ENCODE assay signal across 15 cellular contexts in genomic region chr6:139149383-139149782, GRCh38. TPM values are rescaled to one million over a fixed set of nuclear protein-coding genes. Genes with fewer than 3 reads are reported as not detected.
A peak's percentile ranks its signal among the peaks of the same experiment; 100 is the strongest.
DNase-seq lines count a peak whose midpoint lies in the region; ATAC-seq, FAIRE-seq and TF ChIP-seq lines count a peak whose summit lies in the region.
"Had no signal": no experiment of that assay in that cellular context is flagged by ENCODE, and none has a peak within 500 bp of the region (broad histone marks: within the 10 kb centered on the region; RNA-seq: fewer than 3 reads in every experiment).

No MANE protein-coding gene starts in this region.

- H3K9me1 ChIP-seq in keratinocyte (ENCODE audit: control insufficient read depth, extremely low read depth, insufficient read depth, low read length) = no peaks in the 10 kb centered on the region

- intact Hi-C loops in transverse colon (cut with DNase I; ENCODE audit: low total_unique reads) = no loop called here

- peaks cover 6% of the 10 kb centered on the region for H3K36me3 Mint-ChIP-seq in activated naive CD4-positive, alpha-beta T cell treated with anti-CD3 and anti-CD28 coated beads, Interleukin-2, amount 50 U/mL, for 24 hours
- H3K36me3 Mint-ChIP-seq in activated naive CD8-positive, alpha-beta T cell treated with anti-CD3 and anti-CD28 coated beads, Interleukin-2, amount 50 U/mL, for 24 hours (ENCODE audit: low read depth) = peaks cover 8% of the 10 kb centered on the region
- H3K36me3 Mint-ChIP-seq: immature natural killer cell had no signal

- dilution Hi-C loops in keratinocyte (cut with MboI; ENCODE audit: extremely low pct_ligation_motif_present, low sequenced_read_pairs) = no loop called here

- no peaks in the 10 kb centered on the region for H3K9me3 Mint-ChIP-seq in activated naive CD4-positive, alpha-beta T cell treated with anti-CD3 and anti-CD28 coated beads, Interleukin-2, amount 50 U/mL, for 24 hours
- H3K9me3 Mint-ChIP-seq in activated naive CD8-positive, alpha-beta T cell treated with anti-CD3 and anti-CD28 coated beads, Interleukin-2, amount 50 U/mL, for 24 hours = no peaks in the 10 kb centered on the region
- H3K9me3 Mint-ChIP-seq: immature natural killer cell, neural crest cell had no signal

- H3K4me3 ChIP-seq in keratinocyte (ENCODE audit: control insufficient read depth in 2 of 3, extremely low read depth in 1 of 3, insufficient read depth in 2 of 3, low read depth in 1 of 3, low read length in 3 of 3) (peak overlapping the region in 1 of 3 experiments; percentile 26), transverse colon (no peak overlapping the region)
- H3K4me3 ChIP-seq: HAP-1 had no signal

- H3K36me3 ChIP-seq in keratinocyte (ENCODE audit: control insufficient read depth in 2 of 2, extremely low read depth in 1 of 2, insufficient read depth in 2 of 2, low read length in 2 of 2) (no peaks in the 10 kb centered on the region), transverse colon (no peaks in the 10 kb centered on the region)
- H3K36me3 ChIP-seq: HAP-1 had no signal

- TF ChIP-seq EP300 in transverse colon (IDR thresholded peaks at IDR 0.05; ENCODE audit: low read depth) = no peak

- H3K4me3 Mint-ChIP-seq in activated naive CD4-positive, alpha-beta T cell treated with anti-CD3 and anti-CD28 coated beads, Interleukin-2, amount 50 U/mL, for 24 hours = peak overlapping the region; percentile 70
- H3K4me3 Mint-ChIP-seq in activated naive CD8-positive, alpha-beta T cell treated with anti-CD3 and anti-CD28 coated beads, Interleukin-2, amount 50 U/mL, for 24 hours = peak overlapping the region; percentile 52
- H3K4me3 Mint-ChIP-seq: neural crest cell had no signal

- H4K20me1 ChIP-seq in keratinocyte (ENCODE audit: control insufficient read depth, extremely low read depth, insufficient read depth, low read length) = no peaks in the 10 kb centered on the region

- H3K4me2 ChIP-seq in keratinocyte (ENCODE audit: control insufficient read depth, extremely low read depth, insufficient read depth, low read depth, low read length) = peak overlapping the region; percentile 72

- no peak for ATAC-seq in activated naive CD8-positive, alpha-beta T cell treated with anti-CD3 and anti-CD28 coated beads, Interleukin-2, amount 50 U/mL, for 24 hours
- no peak for ATAC-seq in HG02763 (IDR thresholded peaks at IDR 0.05; ENCODE audit: unreplicated experiment)

- no peaks in the 10 kb centered on the region for H3K27me3 Mint-ChIP-seq in activated naive CD4-positive, alpha-beta T cell treated with anti-CD3 and anti-CD28 coated beads, Interleukin-2, amount 50 U/mL, for 24 hours
- H3K27me3 Mint-ChIP-seq in activated naive CD8-positive, alpha-beta T cell treated with anti-CD3 and anti-CD28 coated beads, Interleukin-2, amount 50 U/mL, for 24 hours = no peaks in the 10 kb centered on the region

- H3K4me1 Mint-ChIP-seq in activated naive CD4-positive, alpha-beta T cell treated with anti-CD3 and anti-CD28 coated beads, Interleukin-2, amount 50 U/mL, for 24 hours = peaks cover 91% of the 10 kb centered on the region
- peaks cover 95% of the 10 kb centered on the region for H3K4me1 Mint-ChIP-seq in activated naive CD8-positive, alpha-beta T cell treated with anti-CD3 and anti-CD28 coated beads, Interleukin-2, amount 50 U/mL, for 24 hours

- FAIRE-seq in keratinocyte (lab: Jason Lieb, UNC) = no peak

- WGBS in transverse colon (ENCODE audit: low coverage in 1 of 2), 2 donors = 71% methylated on average over 5 of the region's 5 CpGs; no CpG with 5 or more reads in 1 of the 2 donors

- H3K27me3 ChIP-seq in keratinocyte (ENCODE audit: control insufficient read depth, extremely low read depth, insufficient read depth, low read length) = no peaks in the 10 kb centered on the region
- H3K27me3 ChIP-seq in transverse colon = no peaks in the 10 kb centered on the region

- no peak overlapping the region for H3K9ac ChIP-seq in keratinocyte (ENCODE audit: control insufficient read depth, extremely low read depth, insufficient read depth, low read length)

- DNase-seq in activated naive CD4-positive, alpha-beta T cell treated with anti-CD3 and anti-CD28 coated beads, Interleukin-2, amount 50 U/mL, for 16 hours = no peak
- no peak for DNase-seq in activated naive CD8-positive, alpha-beta T cell treated with anti-CD3 and anti-CD28 coated beads, Interleukin-2, amount 50 U/mL, for 24 hours
- DNase-seq in keratinocyte (ENCODE audit: low read depth, low spot score) (no peak), transverse colon (no peak), LoVo (ENCODE audit: low spot score) (no peak), MV-4-11 (lab: John Stamatoyannopoulos, UW) (no peak)
- DNase-seq: immature natural killer cell; NCI-H2081 treated with DMSO at 0.1 percent for 48 hours; stimulated activated CD4-positive, alpha-beta T cell treated with anti-CD3 and anti-CD28 coated beads, Interleukin-15, amount 100 ng/mL, for 24 hours; stimulated activated naive CD4-positive, alpha-beta T cell had no signal

- H3K27ac Mint-ChIP-seq in activated naive CD4-positive, alpha-beta T cell treated with anti-CD3 and anti-CD28 coated beads, Interleukin-2, amount 50 U/mL, for 24 hours = peak overlapping the region; percentile 95
- peak overlapping the region; percentile 95 for H3K27ac Mint-ChIP-seq in activated naive CD8-positive, alpha-beta T cell treated with anti-CD3 and anti-CD28 coated beads, Interleukin-2, amount 50 U/mL, for 24 hours

- peak overlapping the region; percentile 10 for H3K27ac ChIP-seq in keratinocyte (ENCODE audit: control insufficient read depth, insufficient read depth, low read length)
- peak overlapping the region in 3 of 4 donors; percentile 56 to 70 (median 66) for H3K27ac ChIP-seq in transverse colon
- H3K27ac ChIP-seq: VCaP had no signal

- H3K79me2 ChIP-seq in keratinocyte (ENCODE audit: control insufficient read depth, insufficient read depth, low read length) = peaks cover 61% of the 10 kb centered on the region

- peaks cover 58% of the 10 kb centered on the region for H3K4me1 ChIP-seq in keratinocyte (ENCODE audit: control insufficient read depth, extremely low read depth, insufficient read depth, low read length)
- peaks cover 40 to 91% (median 55%) of the 10 kb centered on the region in 4 donors for H3K4me1 ChIP-seq in transverse colon

- in situ Hi-C loops in transverse colon (cut with MboI; ENCODE audit: low pct_ligation_motif_present in 1 of 4, low pct_unique_long_range_greater_than_20kb in 1 of 4, low sequenced_read_pairs in 3 of 4) = no loop called here

- H2AFZ ChIP-seq in keratinocyte (ENCODE audit: control insufficient read depth, low read length) = peak overlapping the region; percentile 4

- TF ChIP-seq POLR2A in transverse colon (IDR thresholded peaks at IDR 0.05) = no peak

- TF ChIP-seq CTCF in keratinocyte (optimal IDR thresholded peaks at IDR 0.05 in 1 of 3, IDR thresholded peaks at IDR 0.05 in 1 of 3, conservative IDR thresholded peaks at IDR 0.05 in 1 of 3; ENCODE audit: extremely low read depth in 1 of 3, insufficient read depth in 2 of 3, low read length in 3 of 3) = no peak
- no peak for TF ChIP-seq CTCF in transverse colon (IDR thresholded peaks at IDR 0.05)

- no peaks in the 10 kb centered on the region for H3K9me3 ChIP-seq in keratinocyte (ENCODE audit: control insufficient read depth, low read depth, low read length)
- H3K9me3 ChIP-seq in transverse colon = no peaks in the 10 kb centered on the region
- H3K9me3 ChIP-seq: HAP-1 had no signal

RNA-seq across cellular contexts. Expression of gene HECA, which starts 14.5 kb away (rescaled TPM):
- polyA plus RNA-seq in keratinocyte = 7.7 to 12.3 TPM (median 9.2 TPM) in 3 replicates
- polyA plus RNA-seq in keratinocyte (2011; ENCODE audit: low read depth) = 15.9 TPM
- polyA plus RNA-seq in keratinocyte (2011; cell fraction: cytosol; rRNA removed) = 8.4 and 11.9 TPM in 2 replicates
- 8.1 and 11.3 TPM in 2 replicates for polyA plus RNA-seq in keratinocyte (2011; cell fraction: nucleus; rRNA removed)
- polyA plus RNA-seq in keratinocyte (2012; ENCODE audit: low replicate concordance) = 7.6 and 24.8 TPM in 2 replicates
- 7.8 to 18.1 TPM (median 16.3 TPM) in 3 replicates for polyA minus RNA-seq in keratinocyte
- polyA minus RNA-seq in keratinocyte (2011; cell fraction: cytosol; rRNA and poly(A)+ RNA removed) = 16.5 TPM
- polyA minus RNA-seq in keratinocyte (2011; cell fraction: nucleus; rRNA and poly(A)+ RNA removed) = 9.0 and 13.6 TPM in 2 replicates
- total RNA-seq in transverse colon = 10 to 100 TPM; 34.4 to 53.7 (median 45.5) TPM
